In the genomic region with DNA sequence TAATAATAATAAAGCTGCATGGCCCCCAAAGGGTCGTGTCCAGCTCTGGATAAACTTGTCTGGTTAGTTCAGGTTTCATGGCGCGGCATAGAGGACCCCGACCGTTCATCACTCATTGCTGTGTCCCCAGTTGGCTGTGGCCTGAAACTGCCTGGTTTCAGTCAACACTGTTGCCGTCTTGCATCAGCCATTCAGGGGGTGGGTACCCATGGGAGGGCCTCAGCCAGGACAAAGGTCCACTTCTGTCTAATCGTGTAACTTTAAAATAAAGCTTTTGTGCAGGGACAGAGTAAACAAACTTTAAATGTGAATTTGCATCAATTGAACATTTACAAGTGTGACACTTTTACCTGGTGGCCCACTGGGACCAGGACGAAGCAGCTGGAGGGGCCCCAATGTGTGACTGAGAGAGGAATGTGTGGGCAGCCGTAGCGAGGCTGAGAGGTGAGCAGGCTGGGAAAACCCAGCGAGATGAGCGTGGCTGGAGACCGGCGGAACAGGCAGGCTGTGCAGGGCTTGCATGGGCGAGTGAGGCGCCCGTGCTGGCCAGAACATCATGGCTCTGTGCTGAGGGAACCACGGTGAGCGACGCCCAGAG, we compare ENCODE assay signal across 1 cellular context.
TF ChIP-seq lines count a peak whose summit lies in the region.

No MANE protein-coding gene starts in this region.

TF ChIP-seq in HepG2, 621 proteins besides CTCF, POLR2A, EP300 and RAD21 (continued from another document and continues in another):
- TF ChIP-seq, protein P1, sequence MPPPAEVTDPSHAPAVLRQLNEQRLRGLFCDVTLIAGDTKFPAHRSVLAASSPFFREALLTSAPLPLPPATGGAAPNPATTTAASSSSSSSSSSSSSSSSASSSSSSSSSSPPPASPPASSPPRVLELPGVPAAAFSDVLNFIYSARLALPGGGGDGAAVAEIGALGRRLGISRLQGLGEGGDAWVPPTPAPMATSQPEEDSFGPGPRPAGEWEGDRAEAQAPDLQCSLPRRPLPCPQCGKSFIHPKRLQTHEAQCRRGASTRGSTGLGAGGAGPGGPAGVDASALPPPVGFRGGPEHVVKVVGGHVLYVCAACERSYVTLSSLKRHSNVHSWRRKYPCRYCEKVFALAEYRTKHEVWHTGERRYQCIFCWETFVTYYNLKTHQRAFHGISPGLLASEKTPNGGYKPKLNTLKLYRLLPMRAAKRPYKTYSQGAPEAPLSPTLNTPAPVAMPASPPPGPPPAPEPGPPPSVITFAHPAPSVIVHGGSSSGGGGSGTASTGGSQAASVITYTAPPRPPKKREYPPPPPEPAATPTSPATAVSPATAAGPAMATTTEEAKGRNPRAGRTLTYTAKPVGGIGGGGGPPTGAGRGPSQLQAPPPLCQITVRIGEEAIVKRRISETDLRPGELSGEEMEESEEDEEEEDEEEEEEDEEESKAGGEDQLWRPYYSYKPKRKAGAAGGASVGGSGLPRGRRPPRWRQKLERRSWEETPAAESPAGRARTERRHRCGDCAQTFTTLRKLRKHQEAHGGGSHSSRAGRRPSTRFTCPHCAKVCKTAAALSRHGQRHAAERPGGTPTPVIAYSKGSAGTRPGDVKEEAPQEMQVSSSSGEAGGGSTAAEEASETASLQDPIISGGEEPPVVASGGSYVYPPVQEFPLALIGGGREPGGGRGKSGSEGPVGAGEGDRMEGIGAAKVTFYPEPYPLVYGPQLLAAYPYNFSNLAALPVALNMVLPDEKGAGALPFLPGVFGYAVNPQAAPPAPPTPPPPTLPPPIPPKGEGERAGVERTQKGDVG (CRISPR knock-in tag; IDR thresholded peaks at IDR 0.05; ENCODE audit: borderline replicate concordance), result peak; percentile 97
- TF ChIP-seq, protein P2, sequence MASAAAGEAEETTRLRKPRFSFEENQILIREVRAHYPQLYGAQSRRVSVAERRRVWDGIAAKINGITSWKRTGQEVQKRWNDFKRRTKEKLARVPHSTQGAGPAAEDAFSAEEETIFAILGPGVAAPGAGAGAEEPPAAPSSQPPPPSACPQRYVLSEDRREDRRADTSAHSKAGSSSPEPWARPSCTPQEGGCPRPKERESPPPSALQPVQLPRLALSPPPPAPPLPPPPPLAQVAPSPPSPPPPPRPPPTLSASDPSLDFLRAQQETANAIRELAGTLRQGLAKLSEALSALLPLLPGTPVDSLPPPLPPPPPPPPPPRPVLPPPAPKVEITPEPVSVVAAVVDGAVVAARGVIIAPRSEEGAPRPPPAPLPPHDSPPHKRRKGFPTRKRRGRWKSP (CRISPR knock-in tag; IDR thresholded peaks at IDR 0.05), result peak; percentile 85; the same call in 1 of the 2 replicates
- TF ChIP-seq ZMYM3 (CRISPR knock-in tag; IDR thresholded peaks at IDR 0.05) (peak; percentile 95), NR2F6 (IDR thresholded peaks at IDR 0.05) (peak; percentile 72), NR2F6 (CRISPR knock-in tag; IDR thresholded peaks at IDR 0.05) (0 out of 2 replicates have a peak, but pooled peaks have one; percentile 35), ZNF558 (CRISPR knock-in tag; IDR thresholded peaks at IDR 0.05; ENCODE audit: borderline replicate concordance) (peak; percentile 79; the same call in 1 of the 2 replicates), ZNF615 (CRISPR knock-in tag; IDR thresholded peaks at IDR 0.05; ENCODE audit: borderline replicate concordance) (peak; percentile 75; the same call in 1 of the 2 replicates), HNRNPK (IDR thresholded peaks at IDR 0.05; ENCODE audit: low read depth, low read length, poor library complexity, severe bottlenecking) (no peak), CBX1 (IDR thresholded peaks at IDR 0.05; ENCODE audit: low read depth) (peak; percentile 31), KAT2B (IDR thresholded peaks at IDR 0.05; ENCODE audit: borderline replicate concordance, low read depth, low read length) (no peak), SP2 (CRISPR knock-in tag; IDR thresholded peaks at IDR 0.05) (no peak), FOSL1 (CRISPR knock-in tag; IDR thresholded peaks at IDR 0.05; ENCODE audit: borderline replicate concordance) (peak; percentile 24; the same call in 1 of the 2 replicates), RELA (CRISPR knock-in tag; IDR thresholded peaks at IDR 0.05) (peak; percentile 87; the same call in 1 of the 2 replicates), ZNF703 (CRISPR knock-in tag; IDR thresholded peaks at IDR 0.05; ENCODE audit: borderline replicate concordance) (peak; percentile 83; the same call in 1 of the 2 replicates), NFIC (IDR thresholded peaks at IDR 0.05; ENCODE audit: low read length) (peak; percentile 74; the same call in 1 of the 2 replicates), MXI1 (IDR thresholded peaks at IDR 0.05; ENCODE audit: borderline replicate concordance, low read depth, low read length) (0 out of 3 replicates have a peak, but pooled peaks have one; percentile 50), CBFB (CRISPR knock-in tag; IDR thresholded peaks at IDR 0.05) (peak; percentile 72), ATF7 (IDR thresholded peaks at IDR 0.05) (no peak), ATF7 (CRISPR knock-in tag; IDR thresholded peaks at IDR 0.05) (peak; percentile 76), STAG1 (CRISPR knock-in tag; IDR thresholded peaks at IDR 0.05) (peak; percentile 29), KAT8 (CRISPR knock-in tag; IDR thresholded peaks at IDR 0.05) (peak; percentile 87), FIP1L1 (IDR thresholded peaks at IDR 0.05; ENCODE audit: borderline replicate concordance, insufficient read depth, low read depth, low read length) (peak; percentile 83; the same call in 1 of the 2 replicates), HOXA5 (CRISPR knock-in tag; IDR thresholded peaks at IDR 0.05) (peak; percentile 93; the same call in 1 of the 2 replicates), ZNF225 (CRISPR knock-in tag; IDR thresholded peaks at IDR 0.05) (peak; percentile 81; the same call in 1 of the 2 replicates), NFYC (CRISPR knock-in tag; IDR thresholded peaks at IDR 0.05) (peak; percentile 33; the same call in 1 of the 2 replicates), ZNF766 (CRISPR knock-in tag; IDR thresholded peaks at IDR 0.05; ENCODE audit: borderline replicate concordance) (peak; percentile 30; the same call in 1 of the 2 replicates), ZFP90 (CRISPR knock-in tag; IDR thresholded peaks at IDR 0.05; ENCODE audit: borderline replicate concordance) (peak; percentile 23; the same call in 1 of the 2 replicates), SMAD1 (CRISPR knock-in tag; IDR thresholded peaks at IDR 0.05; ENCODE audit: borderline replicate concordance, low read depth) (peak; percentile 93; the same call in 1 of the 2 replicates), ZSCAN29 (CRISPR knock-in tag; conservative IDR thresholded peaks at IDR 0.05) (peak; percentile 69; the same call in 1 of the 2 replicates), ZSCAN25 (CRISPR knock-in tag; IDR thresholded peaks at IDR 0.05) (peak; percentile 29)
- TF ChIP-seq, protein P3, sequence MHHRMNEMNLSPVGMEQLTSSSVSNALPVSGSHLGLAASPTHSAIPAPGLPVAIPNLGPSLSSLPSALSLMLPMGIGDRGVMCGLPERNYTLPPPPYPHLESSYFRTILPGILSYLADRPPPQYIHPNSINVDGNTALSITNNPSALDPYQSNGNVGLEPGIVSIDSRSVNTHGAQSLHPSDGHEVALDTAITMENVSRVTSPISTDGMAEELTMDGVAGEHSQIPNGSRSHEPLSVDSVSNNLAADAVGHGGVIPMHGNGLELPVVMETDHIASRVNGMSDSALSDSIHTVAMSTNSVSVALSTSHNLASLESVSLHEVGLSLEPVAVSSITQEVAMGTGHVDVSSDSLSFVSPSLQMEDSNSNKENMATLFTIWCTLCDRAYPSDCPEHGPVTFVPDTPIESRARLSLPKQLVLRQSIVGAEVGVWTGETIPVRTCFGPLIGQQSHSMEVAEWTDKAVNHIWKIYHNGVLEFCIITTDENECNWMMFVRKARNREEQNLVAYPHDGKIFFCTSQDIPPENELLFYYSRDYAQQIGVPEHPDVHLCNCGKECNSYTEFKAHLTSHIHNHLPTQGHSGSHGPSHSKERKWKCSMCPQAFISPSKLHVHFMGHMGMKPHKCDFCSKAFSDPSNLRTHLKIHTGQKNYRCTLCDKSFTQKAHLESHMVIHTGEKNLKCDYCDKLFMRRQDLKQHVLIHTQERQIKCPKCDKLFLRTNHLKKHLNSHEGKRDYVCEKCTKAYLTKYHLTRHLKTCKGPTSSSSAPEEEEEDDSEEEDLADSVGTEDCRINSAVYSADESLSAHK (CRISPR knock-in tag; IDR thresholded peaks at IDR 0.05; ENCODE audit: borderline replicate concordance), result no peak
- TF ChIP-seq, protein P4, sequence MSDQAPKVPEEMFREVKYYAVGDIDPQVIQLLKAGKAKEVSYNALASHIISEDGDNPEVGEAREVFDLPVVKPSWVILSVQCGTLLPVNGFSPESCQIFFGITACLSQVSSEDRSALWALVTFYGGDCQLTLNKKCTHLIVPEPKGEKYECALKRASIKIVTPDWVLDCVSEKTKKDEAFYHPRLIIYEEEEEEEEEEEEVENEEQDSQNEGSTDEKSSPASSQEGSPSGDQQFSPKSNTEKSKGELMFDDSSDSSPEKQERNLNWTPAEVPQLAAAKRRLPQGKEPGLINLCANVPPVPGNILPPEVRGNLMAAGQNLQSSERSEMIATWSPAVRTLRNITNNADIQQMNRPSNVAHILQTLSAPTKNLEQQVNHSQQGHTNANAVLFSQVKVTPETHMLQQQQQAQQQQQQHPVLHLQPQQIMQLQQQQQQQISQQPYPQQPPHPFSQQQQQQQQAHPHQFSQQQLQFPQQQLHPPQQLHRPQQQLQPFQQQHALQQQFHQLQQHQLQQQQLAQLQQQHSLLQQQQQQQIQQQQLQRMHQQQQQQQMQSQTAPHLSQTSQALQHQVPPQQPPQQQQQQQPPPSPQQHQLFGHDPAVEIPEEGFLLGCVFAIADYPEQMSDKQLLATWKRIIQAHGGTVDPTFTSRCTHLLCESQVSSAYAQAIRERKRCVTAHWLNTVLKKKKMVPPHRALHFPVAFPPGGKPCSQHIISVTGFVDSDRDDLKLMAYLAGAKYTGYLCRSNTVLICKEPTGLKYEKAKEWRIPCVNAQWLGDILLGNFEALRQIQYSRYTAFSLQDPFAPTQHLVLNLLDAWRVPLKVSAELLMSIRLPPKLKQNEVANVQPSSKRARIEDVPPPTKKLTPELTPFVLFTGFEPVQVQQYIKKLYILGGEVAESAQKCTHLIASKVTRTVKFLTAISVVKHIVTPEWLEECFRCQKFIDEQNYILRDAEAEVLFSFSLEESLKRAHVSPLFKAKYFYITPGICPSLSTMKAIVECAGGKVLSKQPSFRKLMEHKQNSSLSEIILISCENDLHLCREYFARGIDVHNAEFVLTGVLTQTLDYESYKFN (CRISPR knock-in tag; conservative IDR thresholded peaks at IDR 0.05), result peak; percentile 96
- TF ChIP-seq, protein P5, sequence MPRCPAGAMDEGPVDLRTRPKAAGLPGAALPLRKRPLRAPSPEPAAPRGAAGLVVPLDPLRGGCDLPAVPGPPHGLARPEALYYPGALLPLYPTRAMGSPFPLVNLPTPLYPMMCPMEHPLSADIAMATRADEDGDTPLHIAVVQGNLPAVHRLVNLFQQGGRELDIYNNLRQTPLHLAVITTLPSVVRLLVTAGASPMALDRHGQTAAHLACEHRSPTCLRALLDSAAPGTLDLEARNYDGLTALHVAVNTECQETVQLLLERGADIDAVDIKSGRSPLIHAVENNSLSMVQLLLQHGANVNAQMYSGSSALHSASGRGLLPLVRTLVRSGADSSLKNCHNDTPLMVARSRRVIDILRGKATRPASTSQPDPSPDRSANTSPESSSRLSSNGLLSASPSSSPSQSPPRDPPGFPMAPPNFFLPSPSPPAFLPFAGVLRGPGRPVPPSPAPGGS (CRISPR knock-in tag; IDR thresholded peaks at IDR 0.05), result peak; percentile 93
- TF ChIP-seq, protein P6, sequence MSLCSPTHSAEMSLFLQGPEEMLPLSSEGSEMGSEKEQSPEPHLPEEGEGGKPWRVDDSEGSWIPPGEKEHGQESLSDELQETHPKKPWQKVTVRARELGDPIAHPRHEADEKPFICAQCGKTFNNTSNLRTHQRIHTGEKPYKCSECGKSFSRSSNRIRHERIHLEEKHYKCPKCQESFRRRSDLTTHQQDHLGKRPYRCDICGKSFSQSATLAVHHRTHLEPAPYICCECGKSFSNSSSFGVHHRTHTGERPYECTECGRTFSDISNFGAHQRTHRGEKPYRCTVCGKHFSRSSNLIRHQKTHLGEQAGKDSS (CRISPR knock-in tag; IDR thresholded peaks at IDR 0.05; ENCODE audit: borderline replicate concordance, low read depth), result peak; percentile 92; the same call in 1 of the 2 replicates
- TF ChIP-seq, protein P7, sequence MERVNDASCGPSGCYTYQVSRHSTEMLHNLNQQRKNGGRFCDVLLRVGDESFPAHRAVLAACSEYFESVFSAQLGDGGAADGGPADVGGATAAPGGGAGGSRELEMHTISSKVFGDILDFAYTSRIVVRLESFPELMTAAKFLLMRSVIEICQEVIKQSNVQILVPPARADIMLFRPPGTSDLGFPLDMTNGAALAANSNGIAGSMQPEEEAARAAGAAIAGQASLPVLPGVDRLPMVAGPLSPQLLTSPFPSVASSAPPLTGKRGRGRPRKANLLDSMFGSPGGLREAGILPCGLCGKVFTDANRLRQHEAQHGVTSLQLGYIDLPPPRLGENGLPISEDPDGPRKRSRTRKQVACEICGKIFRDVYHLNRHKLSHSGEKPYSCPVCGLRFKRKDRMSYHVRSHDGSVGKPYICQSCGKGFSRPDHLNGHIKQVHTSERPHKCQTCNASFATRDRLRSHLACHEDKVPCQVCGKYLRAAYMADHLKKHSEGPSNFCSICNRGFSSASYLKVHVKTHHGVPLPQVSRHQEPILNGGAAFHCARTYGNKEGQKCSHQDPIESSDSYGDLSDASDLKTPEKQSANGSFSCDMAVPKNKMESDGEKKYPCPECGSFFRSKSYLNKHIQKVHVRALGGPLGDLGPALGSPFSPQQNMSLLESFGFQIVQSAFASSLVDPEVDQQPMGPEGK (CRISPR knock-in tag; IDR thresholded peaks at IDR 0.05), result peak; percentile 97
- TF ChIP-seq, protein P8, sequence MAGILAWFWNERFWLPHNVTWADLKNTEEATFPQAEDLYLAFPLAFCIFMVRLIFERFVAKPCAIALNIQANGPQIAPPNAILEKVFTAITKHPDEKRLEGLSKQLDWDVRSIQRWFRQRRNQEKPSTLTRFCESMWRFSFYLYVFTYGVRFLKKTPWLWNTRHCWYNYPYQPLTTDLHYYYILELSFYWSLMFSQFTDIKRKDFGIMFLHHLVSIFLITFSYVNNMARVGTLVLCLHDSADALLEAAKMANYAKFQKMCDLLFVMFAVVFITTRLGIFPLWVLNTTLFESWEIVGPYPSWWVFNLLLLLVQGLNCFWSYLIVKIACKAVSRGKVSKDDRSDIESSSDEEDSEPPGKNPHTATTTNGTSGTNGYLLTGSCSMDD (CRISPR knock-in tag; IDR thresholded peaks at IDR 0.05), result peak; percentile 59; the same call in 1 of the 2 replicates
- TF ChIP-seq, protein P9, sequence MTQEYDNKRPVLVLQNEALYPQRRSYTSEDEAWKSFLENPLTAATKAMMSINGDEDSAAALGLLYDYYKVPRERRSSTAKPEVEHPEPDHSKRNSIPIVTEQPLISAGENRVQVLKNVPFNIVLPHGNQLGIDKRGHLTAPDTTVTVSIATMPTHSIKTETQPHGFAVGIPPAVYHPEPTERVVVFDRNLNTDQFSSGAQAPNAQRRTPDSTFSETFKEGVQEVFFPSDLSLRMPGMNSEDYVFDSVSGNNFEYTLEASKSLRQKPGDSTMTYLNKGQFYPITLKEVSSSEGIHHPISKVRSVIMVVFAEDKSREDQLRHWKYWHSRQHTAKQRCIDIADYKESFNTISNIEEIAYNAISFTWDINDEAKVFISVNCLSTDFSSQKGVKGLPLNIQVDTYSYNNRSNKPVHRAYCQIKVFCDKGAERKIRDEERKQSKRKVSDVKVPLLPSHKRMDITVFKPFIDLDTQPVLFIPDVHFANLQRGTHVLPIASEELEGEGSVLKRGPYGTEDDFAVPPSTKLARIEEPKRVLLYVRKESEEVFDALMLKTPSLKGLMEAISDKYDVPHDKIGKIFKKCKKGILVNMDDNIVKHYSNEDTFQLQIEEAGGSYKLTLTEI (CRISPR knock-in tag; conservative IDR thresholded peaks at IDR 0.05), result no peak
